ENCODE assay signal across 8 cellular contexts in the genomic region with DNA sequence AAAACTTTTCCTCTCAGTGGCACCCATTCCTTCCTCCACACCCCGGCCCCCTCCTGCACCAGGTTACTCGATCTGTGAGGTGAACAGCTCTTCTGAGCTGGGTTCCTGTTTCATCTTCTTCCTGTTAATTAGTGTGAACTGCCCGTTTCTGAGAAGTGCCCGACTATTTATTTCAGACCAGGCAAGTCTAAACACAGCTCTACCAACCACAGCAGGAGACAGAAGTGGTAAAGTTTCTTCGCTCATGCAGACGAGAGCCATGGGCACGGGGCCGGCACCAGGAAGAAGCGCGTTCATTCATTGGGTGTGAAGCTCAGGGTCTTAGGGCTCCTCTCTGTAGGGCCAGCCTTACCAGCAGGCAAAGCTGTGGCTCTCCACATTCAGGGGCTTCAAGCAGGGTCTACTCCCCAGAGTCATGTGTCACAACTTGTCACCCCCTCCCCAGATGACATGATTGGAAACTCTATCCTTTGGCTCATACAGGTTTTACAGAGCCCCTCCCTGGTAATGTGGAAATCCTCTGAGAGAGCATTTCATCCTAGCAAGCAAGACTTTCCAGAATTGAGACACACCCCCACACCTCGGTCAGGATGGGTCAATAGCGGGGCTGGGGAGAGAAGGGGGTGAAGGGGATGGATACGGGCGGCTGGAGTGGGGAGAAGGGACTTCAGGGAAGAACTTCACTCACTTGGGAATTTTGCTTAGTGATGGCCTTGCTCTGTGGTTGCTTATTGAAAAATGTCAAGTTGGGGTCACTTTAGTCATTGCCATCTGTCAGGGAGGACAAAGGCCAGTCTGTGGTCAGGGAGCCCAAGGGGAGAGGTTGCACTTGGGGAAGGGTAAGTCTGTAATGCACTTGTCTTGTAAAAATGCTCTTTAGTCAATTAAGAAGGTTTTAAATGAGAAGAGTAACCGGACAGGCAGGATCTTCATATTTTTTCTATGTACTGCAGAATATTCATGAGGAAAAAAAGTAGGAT.
DNase-seq lines count a peak whose midpoint lies in the region; ATAC-seq, FAIRE-seq and TF ChIP-seq lines count a peak whose summit lies in the region.

No MANE protein-coding gene starts in this region.

- peaks cover 0 to 37% of the 10 kb centered on the region in 2 donors for H3K27me3 Mint-ChIP-seq in effector memory CD8-positive, alpha-beta T cell

- H3K4me1 Mint-ChIP-seq in effector memory CD8-positive, alpha-beta T cell (ENCODE audit: low read depth in 2 of 2): peaks cover 22 to 23% of the 10 kb centered on the region in 2 donors

- H3K27ac Mint-ChIP-seq in effector memory CD8-positive, alpha-beta T cell: peak overlapping the region; percentile 56 to 72

- TF ChIP-seq CTCF in osteoblast (IDR thresholded peaks at IDR 0.05; ENCODE audit: extremely low read depth, low read depth, low read length): no peak

- peak overlapping the region; percentile 26 to 48 for H3K4me3 Mint-ChIP-seq in effector memory CD8-positive, alpha-beta T cell

- no peaks in the 10 kb centered on the region for H3K9me3 ChIP-seq in osteoblast (ENCODE audit: low read depth, low read length)

- no peak overlapping the region for H3K4me3 ChIP-seq in osteoblast (ENCODE audit: insufficient read depth, low read length)

- H3K36me3 Mint-ChIP-seq in effector memory CD8-positive, alpha-beta T cell (ENCODE audit: insufficient read depth): peaks cover 4% of the 10 kb centered on the region

- H3K4me1 ChIP-seq in osteoblast (ENCODE audit: insufficient read depth, low read length): peaks cover 4% of the 10 kb centered on the region

- H3K27me3 ChIP-seq in osteoblast (ENCODE audit: insufficient read depth, low read length): peaks cover 39% of the 10 kb centered on the region

- H3K79me2 ChIP-seq in osteoblast (ENCODE audit: insufficient read depth, low read length): no peaks in the 10 kb centered on the region

- TF ChIP-seq POLR2A in H54 (IDR thresholded peaks at IDR 0.05; ENCODE audit: low read depth, low read length): no peak

- no peak for FAIRE-seq in H54 (lab: Jason Lieb, UNC)

- no peaks in the 10 kb centered on the region for H4K20me1 ChIP-seq in osteoblast (ENCODE audit: insufficient read depth, low read length)

- H3K36me3 ChIP-seq in osteoblast (ENCODE audit: insufficient read depth, low read length): no peaks in the 10 kb centered on the region

- H3K4me2 ChIP-seq in osteoblast (ENCODE audit: insufficient read depth, low read length): peak overlapping the region; percentile 54

- peak overlapping the region; percentile 83 for H2AFZ ChIP-seq in osteoblast (ENCODE audit: low read length)

- no peaks in the 10 kb centered on the region for H3K9me3 Mint-ChIP-seq in effector memory CD8-positive, alpha-beta T cell

- ATAC-seq in GM19324 (IDR thresholded peaks at IDR 0.05; ENCODE audit: low FRiP score, unreplicated experiment): peak; percentile 48
- peak; percentile 21 for ATAC-seq in effector memory CD8-positive, alpha-beta T cell (replicated peaks)
- ATAC-seq in GM21515 (IDR thresholded peaks at IDR 0.05; ENCODE audit: unreplicated experiment): no peak

- no peak overlapping the region for H3K27ac ChIP-seq in osteoblast (ENCODE audit: low read depth, low read length)

- DNase-seq in NOMO-1 treated with DMSO at 0.1 percent for 48 hours (lab: John Stamatoyannopoulos, UW; ENCODE audit: unreplicated experiment) (peak; percentile 87), osteoblast (ENCODE audit: insufficient read length, low spot score, missing footprints) (no peak), AG08395 (ENCODE audit: low spot score) (no peak), amygdala (lab: John Stamatoyannopoulos, UW) (no peak), H54 (ENCODE audit: insufficient read length, low spot score) (no peak)
- DNase-seq in effector memory CD8-positive, alpha-beta T cell: no peak
